8 cellular contexts compared by ENCODE assay signal in genomic region chr10:131453772-131454634, GRCh38.
DNase-seq lines count a peak whose midpoint lies in the region; ATAC-seq and TF ChIP-seq lines count a peak whose summit lies in the region.

No MANE protein-coding gene starts in this region.

- DNase-seq in NCI-H1092 (lab: John Stamatoyannopoulos, UW) (peak; percentile 7), glutamatergic neuron (peak; percentile 79), nucleus accumbens (lab: John Stamatoyannopoulos, UW) (peak in 48 of 56 donors; percentile 24 to 91 (median 64)), transverse colon (peak; percentile 25), cerebellar nuclear complex (lab: John Stamatoyannopoulos, UW) (no peak)
- peak; percentile 30 for DNase-seq in activated T-cell treated with anti-CD3 and anti-CD28 coated beads, Interleukin-2, amount 50 U/mL, for 4 hours

- TF ChIP-seq CTCF in glutamatergic neuron (IDR thresholded peaks at IDR 0.05; ENCODE audit: partially characterized antibody, unreplicated experiment) (peak; percentile 98), transverse colon (IDR thresholded peaks at IDR 0.05) (peak; percentile 55 to 88 (median 58))

- intact Hi-C loops in transverse colon (cut with DNase I; ENCODE audit: low total_unique reads) = no loop called here

- H3K9me3 Mint-ChIP-seq in activated T-cell treated with anti-CD3 and anti-CD28 coated beads, Interleukin-2, amount 50 U/mL, for 4 hours = no peaks in the 10 kb centered on the region
- H3K9me3 Mint-ChIP-seq in glutamatergic neuron (ENCODE audit: unreplicated experiment) = peaks cover 7% of the 10 kb centered on the region

- H3K27ac Mint-ChIP-seq in glutamatergic neuron (ENCODE audit: unreplicated experiment) = no peak overlapping the region

- TF ChIP-seq POLR2A in transverse colon (IDR thresholded peaks at IDR 0.05) = no peak

- WGBS in transverse colon (ENCODE audit: low coverage in 1 of 2), 2 donors = 34 to 60% methylated on average over 1 to 24 of the region's 27 CpGs

- peaks cover 3% of the 10 kb centered on the region for H3K4me1 Mint-ChIP-seq in activated T-cell treated with anti-CD3 and anti-CD28 coated beads, Interleukin-2, amount 50 U/mL, for 4 hours (ENCODE audit: low read depth)
- H3K4me1 Mint-ChIP-seq in glutamatergic neuron (ENCODE audit: low read depth, unreplicated experiment) = no peaks in the 10 kb centered on the region

- no peaks in the 10 kb centered on the region for H3K9me3 ChIP-seq in transverse colon

- H3K27me3 Mint-ChIP-seq in activated T-cell treated with anti-CD3 and anti-CD28 coated beads, Interleukin-2, amount 50 U/mL, for 4 hours (ENCODE audit: low read depth) = peaks cover 18% of the 10 kb centered on the region
- H3K27me3 Mint-ChIP-seq in glutamatergic neuron (ENCODE audit: unreplicated experiment) = peaks cover 2% of the 10 kb centered on the region

- ATAC-seq in GM18502 (IDR thresholded peaks at IDR 0.05; ENCODE audit: poor library complexity, unreplicated experiment) (peak; percentile 60), HG02884 (IDR thresholded peaks at IDR 0.05; ENCODE audit: unreplicated experiment) (no peak)
- ATAC-seq in activated T-cell treated with anti-CD3 and anti-CD28 coated beads, Interleukin-2, amount 50 U/mL, for 4 hours = peak in 1 of 2 donors; percentile 71

- peaks cover 16% of the 10 kb centered on the region for H3K27me3 ChIP-seq in transverse colon

- no peaks in the 10 kb centered on the region for H3K36me3 ChIP-seq in transverse colon

- H3K36me3 Mint-ChIP-seq in activated T-cell treated with anti-CD3 and anti-CD28 coated beads, Interleukin-2, amount 50 U/mL, for 4 hours (ENCODE audit: insufficient read depth) = no peaks in the 10 kb centered on the region
- peaks cover 4% of the 10 kb centered on the region for H3K36me3 Mint-ChIP-seq in glutamatergic neuron (ENCODE audit: unreplicated experiment)

- H3K4me3 ChIP-seq in transverse colon = peak overlapping the region in 1 of 4 donors; percentile 14

- H3K27ac ChIP-seq in transverse colon = no peak overlapping the region

- TF ChIP-seq EP300 in transverse colon (IDR thresholded peaks at IDR 0.05; ENCODE audit: low read depth) = no peak

- peaks cover 0 to 3% (median 0%) of the 10 kb centered on the region in 4 donors for H3K4me1 ChIP-seq in transverse colon

- H3K4me3 Mint-ChIP-seq in activated T-cell treated with anti-CD3 and anti-CD28 coated beads, Interleukin-2, amount 50 U/mL, for 4 hours = no peak overlapping the region
- no peak overlapping the region for H3K4me3 Mint-ChIP-seq in glutamatergic neuron (ENCODE audit: unreplicated experiment)

- in situ Hi-C loops in transverse colon (cut with MboI; ENCODE audit: low pct_ligation_motif_present in 1 of 4, low pct_unique_long_range_greater_than_20kb in 1 of 4, low sequenced_read_pairs in 3 of 4) = no loop called here

Comparison
In these comparisons a context has a peak if more than half of its experiments do, and no peak if none do; other contexts are left out.
1. DNase-seq: peak in NCI-H1092 (single experiment), activated T-cell treated with anti-CD3 and anti-CD28 coated beads, Interleukin-2, amount 50 U/mL, for 4 hours (single experiment), glutamatergic neuron (single experiment), nucleus accumbens (48 of 56) and transverse colon (single experiment); none in cerebellar nuclear complex (0 of 2).